Comparison of ENCODE assay signal across 34 cellular contexts in the genomic region with DNA sequence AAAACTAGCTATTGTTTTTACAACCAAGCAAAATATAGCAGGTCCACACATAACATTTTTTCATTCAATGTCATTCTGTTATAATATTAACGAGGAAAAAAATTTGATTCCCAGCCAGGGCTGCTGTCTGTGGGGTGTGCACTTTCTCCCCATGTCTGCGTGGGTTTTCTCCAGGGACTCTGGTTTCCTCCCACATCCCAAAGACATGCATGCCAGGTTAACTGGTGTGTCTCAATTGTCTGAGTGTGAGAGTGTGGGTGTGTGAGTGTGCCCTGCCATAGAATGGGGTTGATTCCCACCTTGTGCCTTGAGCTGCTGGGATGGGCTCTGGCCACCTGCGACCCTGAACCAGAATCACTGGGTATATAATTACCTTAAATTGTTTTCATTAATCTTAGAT.
"Had no signal": no experiment of that assay in that cellular context is flagged by ENCODE, and none has a peak within 500 bp of the region (broad histone marks: within the 10 kb centered on the region; RNA-seq: fewer than 3 reads in every experiment).

No MANE protein-coding gene starts in this region.

- H3K4me3 Mint-ChIP-seq: activated naive CD4-positive, alpha-beta T cell treated with anti-CD3 and anti-CD28 coated beads for 36 hours; activated naive CD4-positive, alpha-beta T cell treated with anti-CD3 and anti-CD28 coated beads, Interleukin-2, amount 10 ng/mL, durations not matched to agents 7 days and 5 days; activated naive CD4-positive, alpha-beta T cell treated with anti-CD3 and anti-CD28 coated beads, Interleukin-2, amount 50 U/mL, for 24 hours; activated naive CD8-positive, alpha-beta T cell; activated naive CD8-positive, alpha-beta T cell treated with anti-CD3 and anti-CD28 coated beads for 36 hours; activated naive CD8-positive, alpha-beta T cell treated with anti-CD3 and anti-CD28 coated beads, Interleukin-2, amount 10 ng/mL, durations not matched to agents 7 days and 5 days; activated naive CD8-positive, alpha-beta T cell treated with anti-CD3 and anti-CD28 coated beads, Interleukin-2, amount 50 U/mL, for 24 hours; activated T-cell treated with anti-CD3 and anti-CD28 coated beads, Interleukin-2, amount 50 U/mL, for 4 hours; activated T-cell treated with anti-CD3 and anti-CD28 coated beads, Interleukin-2, amount 50 U/mL, for 72 hours; activated T-helper 1 cell treated with anti-CD3 and anti-CD28 coated beads, Interleukin-12 subunit alpha, Interleukin-12 subunit beta, Interleukin-2, Interleukin-4 antibody, amounts not matched to agents 30 ng/mL and 10 ng/mL and 1 ng/mL, durations not matched to agents 14 hours and 24 hours and 36 hours; activated T-helper 17 cell treated with anti-CD3 and anti-CD28 coated beads, Interleukin-2, amount 50 U/mL, for 72 hours; brain; central memory CD8-positive, alpha-beta T cell had no signal

- H3K4me1 ChIP-seq: adrenal gland, ascending aorta, body of pancreas, breast epithelium had no signal

- H3K4me1 Mint-ChIP-seq: activated naive CD4-positive, alpha-beta T cell treated with anti-CD3 and anti-CD28 coated beads, Interleukin-2, amount 10 ng/mL, durations not matched to agents 7 days and 5 days; activated naive CD4-positive, alpha-beta T cell treated with anti-CD3 and anti-CD28 coated beads, Interleukin-2, amount 50 U/mL, for 24 hours; activated naive CD8-positive, alpha-beta T cell treated with anti-CD3 and anti-CD28 coated beads for 36 hours; activated naive CD8-positive, alpha-beta T cell treated with anti-CD3 and anti-CD28 coated beads, Interleukin-2, amount 10 ng/mL, durations not matched to agents 7 days and 5 days; activated naive CD8-positive, alpha-beta T cell treated with anti-CD3 and anti-CD28 coated beads, Interleukin-2, amount 50 U/mL, for 24 hours; activated T-helper 17 cell treated with anti-CD3 and anti-CD28 coated beads, Interleukin-2, amount 50 U/mL, for 72 hours; brain; central memory CD8-positive, alpha-beta T cell had no signal

- H3K9me3 ChIP-seq: adrenal gland, ascending aorta, body of pancreas, breast epithelium had no signal

- H3K4me3 ChIP-seq: adrenal gland, ascending aorta, body of pancreas, breast epithelium, cardiac muscle cell had no signal

- H3K36me3 ChIP-seq: adrenal gland, brain microvascular endothelial cell, cardiac muscle cell had no signal

- H3K36me3 Mint-ChIP-seq: activated naive CD4-positive, alpha-beta T cell treated with anti-CD3 and anti-CD28 coated beads, Interleukin-2, amount 10 ng/mL, durations not matched to agents 7 days and 5 days; activated naive CD8-positive, alpha-beta T cell; activated naive CD8-positive, alpha-beta T cell treated with anti-CD3 and anti-CD28 coated beads for 36 hours; activated naive CD8-positive, alpha-beta T cell treated with anti-CD3 and anti-CD28 coated beads, Interleukin-2, amount 10 ng/mL, durations not matched to agents 7 days and 5 days had no signal

- H3K27me3 ChIP-seq: adrenal gland, ascending aorta, body of pancreas, brain microvascular endothelial cell, breast epithelium, cardiac muscle cell had no signal

- H3K27ac Mint-ChIP-seq: activated naive CD4-positive, alpha-beta T cell treated with anti-CD3 and anti-CD28 coated beads for 36 hours; activated naive CD4-positive, alpha-beta T cell treated with anti-CD3 and anti-CD28 coated beads, Interleukin-2, amount 10 ng/mL, durations not matched to agents 7 days and 5 days; activated naive CD4-positive, alpha-beta T cell treated with anti-CD3 and anti-CD28 coated beads, Interleukin-2, amount 50 U/mL, for 24 hours; activated naive CD4-positive, alpha-beta T cell treated with anti-CD3 and anti-CD28 coated beads, Interleukin-2, amount 50 U/mL, for 72 hours; activated naive CD8-positive, alpha-beta T cell; activated naive CD8-positive, alpha-beta T cell treated with anti-CD3 and anti-CD28 coated beads for 36 hours; activated naive CD8-positive, alpha-beta T cell treated with anti-CD3 and anti-CD28 coated beads, Interleukin-2, amount 10 ng/mL, durations not matched to agents 7 days and 5 days; activated naive CD8-positive, alpha-beta T cell treated with anti-CD3 and anti-CD28 coated beads, Interleukin-2, amount 50 U/mL, for 24 hours; activated T-cell treated with anti-CD3 and anti-CD28 coated beads, Interleukin-2, amount 50 U/mL, for 72 hours; activated T-helper 1 cell treated with anti-CD3 and anti-CD28 coated beads, Interleukin-12 subunit alpha, Interleukin-12 subunit beta, Interleukin-2, Interleukin-4 antibody, amounts not matched to agents 30 ng/mL and 10 ng/mL and 1 ng/mL, durations not matched to agents 14 hours and 24 hours and 36 hours; activated T-helper 17 cell treated with anti-CD3 and anti-CD28 coated beads, Interleukin-2, amount 50 U/mL, for 72 hours; activated T-helper 2 cell treated with anti-CD3 and anti-CD28 coated beads, Interferon-gamma antibody, Interleukin-2, Interleukin-4, amounts not matched to agents 10 μg/mL and 5 μg/mL and 100 μg/mL, durations not matched to agents 14 hours and 24 hours and 36 hours; brain had no signal

- H3K9me3 Mint-ChIP-seq: activated naive CD4-positive, alpha-beta T cell treated with anti-CD3 and anti-CD28 coated beads for 36 hours; activated naive CD4-positive, alpha-beta T cell treated with anti-CD3 and anti-CD28 coated beads, Interleukin-2, amount 10 ng/mL, durations not matched to agents 7 days and 5 days; activated naive CD4-positive, alpha-beta T cell treated with anti-CD3 and anti-CD28 coated beads, Interleukin-2, amount 50 U/mL, for 24 hours; activated naive CD4-positive, alpha-beta T cell treated with anti-CD3 and anti-CD28 coated beads, Interleukin-2, amount 50 U/mL, for 72 hours; activated naive CD8-positive, alpha-beta T cell treated with anti-CD3 and anti-CD28 coated beads for 36 hours; activated naive CD8-positive, alpha-beta T cell treated with anti-CD3 and anti-CD28 coated beads, Interleukin-2, amount 10 ng/mL, durations not matched to agents 7 days and 5 days; activated naive CD8-positive, alpha-beta T cell treated with anti-CD3 and anti-CD28 coated beads, Interleukin-2, amount 50 U/mL, for 24 hours; activated T-helper 1 cell treated with anti-CD3 and anti-CD28 coated beads, Interleukin-12 subunit alpha, Interleukin-12 subunit beta, Interleukin-2, Interleukin-4 antibody, amounts not matched to agents 30 ng/mL and 10 ng/mL and 1 ng/mL, durations not matched to agents 14 hours and 24 hours and 36 hours; activated T-helper 17 cell treated with anti-CD3 and anti-CD28 coated beads, Interleukin-2, amount 50 U/mL, for 72 hours; activated T-helper 2 cell treated with anti-CD3 and anti-CD28 coated beads, Interferon-gamma antibody, Interleukin-2, Interleukin-4, amounts not matched to agents 10 μg/mL and 5 μg/mL and 100 μg/mL, durations not matched to agents 14 hours and 24 hours and 36 hours; central memory CD8-positive, alpha-beta T cell had no signal

- H3K27ac ChIP-seq: adrenal gland, ascending aorta, body of pancreas, brain microvascular endothelial cell, breast epithelium, cardiac muscle cell had no signal

- DNase-seq: activated effector memory CD4-positive, alpha-beta T cell treated with anti-CD3 and anti-CD28 coated beads, Interleukin-2, amount 50 U/mL, for 16 hours; activated effector memory CD4-positive, alpha-beta T cell treated with Interleukin-2 at 50 U/mL for 16 hours; activated gamma-delta T cell; activated gamma-delta T cell treated with Interleukin-2 at 50 U/mL for 16 hours; activated naive CD4-positive, alpha-beta T cell; activated naive CD4-positive, alpha-beta T cell treated with anti-CD3 and anti-CD28 coated beads for 36 hours; activated naive CD4-positive, alpha-beta T cell treated with anti-CD3 and anti-CD28 coated beads, Interleukin-2, amount 10 ng/mL, durations not matched to agents 7 days and 5 days; activated naive CD4-positive, alpha-beta T cell treated with anti-CD3 and anti-CD28 coated beads, Interleukin-2, amount 50 U/mL, for 16 hours; activated naive CD4-positive, alpha-beta T cell treated with Interleukin-2 at 50 U/mL for 16 hours; activated naive CD8-positive, alpha-beta T cell treated with anti-CD3 and anti-CD28 coated beads for 36 hours; activated naive CD8-positive, alpha-beta T cell treated with anti-CD3 and anti-CD28 coated beads, Interleukin-2, amount 10 ng/mL, durations not matched to agents 7 days and 5 days; activated naive CD8-positive, alpha-beta T cell treated with anti-CD3 and anti-CD28 coated beads, Interleukin-2, amount 50 U/mL, for 24 hours; activated T-cell treated with anti-CD3 and anti-CD28 coated beads, Interleukin-2, amount 50 U/mL, for 4 hours; activated T-cell treated with anti-CD3 and anti-CD28 coated beads, Interleukin-2, amount 50 U/mL, for 48 hours; activated T-cell treated with anti-CD3 and anti-CD28 coated beads, Interleukin-2, amount 50 U/mL, for 72 hours; adrenal gland; amniotic stem cell; anterior cingulate cortex; aorta; body of pancreas; brain microvascular endothelial cell; central memory CD4-positive, alpha-beta T cell; cerebellar nuclear complex had no signal
